Comparison of ENCODE assay signal across 14 cellular contexts in the genomic region with DNA sequence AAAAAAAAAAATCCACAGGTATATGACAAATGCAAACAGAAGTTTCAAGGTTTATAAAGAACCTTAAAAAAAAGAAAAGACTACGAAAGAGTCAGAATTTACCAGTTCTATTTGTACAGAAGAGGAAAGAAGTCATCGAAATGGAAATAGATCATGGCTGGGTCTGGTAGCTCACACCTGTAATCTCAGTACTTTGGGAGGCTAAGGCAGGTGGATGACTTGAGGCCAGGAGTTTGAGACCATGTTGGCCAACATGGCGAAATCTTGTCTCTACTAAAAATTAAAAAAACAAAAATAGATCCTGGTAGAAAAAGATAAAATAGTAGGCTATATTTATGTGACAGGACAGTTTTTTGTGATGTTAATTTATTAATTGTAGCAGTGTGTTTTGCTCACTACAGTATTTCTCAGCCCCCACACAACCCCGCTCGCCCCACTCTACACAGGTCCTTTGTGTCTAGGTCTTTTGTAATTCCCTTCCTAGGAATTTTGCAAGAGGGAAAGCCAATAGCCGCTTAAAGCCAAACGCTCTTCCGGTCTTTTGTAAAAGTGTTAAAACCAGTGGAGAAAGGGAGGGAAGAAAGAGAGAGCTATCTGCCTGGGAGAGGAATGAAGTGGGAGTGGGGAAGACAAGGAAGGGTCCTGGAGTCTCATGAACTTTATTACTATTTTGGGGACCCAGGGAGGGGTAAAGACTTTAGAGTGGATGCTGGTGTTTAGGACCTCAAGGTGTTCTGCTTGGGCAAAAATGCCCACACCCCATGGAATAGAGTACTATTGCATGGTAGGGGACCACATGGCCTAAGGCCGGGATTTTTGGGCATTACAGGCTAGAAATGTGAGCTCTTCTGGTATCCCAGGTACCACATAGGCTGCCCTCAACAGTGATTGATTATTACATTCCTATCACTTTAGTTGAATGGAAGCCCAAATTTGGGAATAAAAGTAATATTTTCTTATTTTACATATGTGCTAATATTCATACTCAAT.
"Had no signal": no experiment of that assay in that cellular context is flagged by ENCODE, and none has a peak within 500 bp of the region (broad histone marks: within the 10 kb centered on the region; RNA-seq: fewer than 3 reads in every experiment).

No MANE protein-coding gene starts in this region.

- H3K27ac Mint-ChIP-seq: activated CD4-positive, alpha-beta memory T cell treated with anti-CD3 and anti-CD28 coated beads for 36 hours; activated CD4-positive, alpha-beta T cell treated with anti-CD3 and anti-CD28 coated beads for 36 hours; activated CD8-positive, alpha-beta memory T cell treated with anti-CD3 and anti-CD28 coated beads, Interleukin-2, amount 10 ng/mL, durations not matched to agents 7 days and 5 days; stimulated activated naive B cell treated with anti-CD40 and anti-IgM and Interleukin-4, amounts not matched to agents 10 μg/mL and 1 μg/mL and 100 μg/mL, for 72 hours; T-helper 1 cell treated with Interleukin-12 subunit alpha and Interleukin-12 subunit beta and Interleukin-4 antibody, amounts not matched to agents 30 μg/mL and 1 μg/mL, for 36 hours had no signal

- H3K9me3 ChIP-seq: neutrophil, thyroid gland had no signal

- H3K4me3 ChIP-seq: cardiac muscle cell, hepatocyte, lung, thyroid gland had no signal

- DNase-seq: activated CD8-positive, alpha-beta memory T cell treated with anti-CD3 and anti-CD28 coated beads, Interleukin-2, amount 10 ng/mL, durations not matched to agents 7 days and 5 days; activated effector memory CD4-positive, alpha-beta T cell treated with Interleukin-2 at 50 U/mL for 16 hours; activated T-cell treated with anti-CD3 and anti-CD28 coated beads, Interleukin-2, amount 50 U/mL, for 1 hour; naive B cell; stimulated activated naive B cell treated with anti-CD40 and anti-IgM and Interleukin-4, amounts not matched to agents 10 μg/mL and 1 μg/mL and 100 μg/mL, for 72 hours; thyroid gland had no signal

- H3K27me3 Mint-ChIP-seq: activated CD4-positive, alpha-beta memory T cell treated with anti-CD3 and anti-CD28 coated beads for 36 hours; activated CD4-positive, alpha-beta T cell treated with anti-CD3 and anti-CD28 coated beads for 36 hours had no signal

- H3K36me3 Mint-ChIP-seq: activated CD4-positive, alpha-beta memory T cell treated with anti-CD3 and anti-CD28 coated beads for 36 hours; activated CD8-positive, alpha-beta memory T cell treated with anti-CD3 and anti-CD28 coated beads, Interleukin-2, amount 10 ng/mL, durations not matched to agents 7 days and 5 days; stimulated activated naive B cell treated with anti-CD40 and anti-IgM and Interleukin-4, amounts not matched to agents 10 μg/mL and 1 μg/mL and 100 μg/mL, for 72 hours had no signal

- H3K36me3 ChIP-seq: cardiac muscle cell, neutrophil, thyroid gland had no signal

- H3K27ac ChIP-seq: cardiac muscle cell, hepatocyte, neutrophil, thyroid gland, VCaP had no signal

- ATAC-seq: activated CD8-positive, alpha-beta memory T cell treated with anti-CD3 and anti-CD28 coated beads, Interleukin-2, amount 10 ng/mL, durations not matched to agents 7 days and 5 days; stimulated activated naive B cell treated with anti-CD40 and anti-IgM and Interleukin-4, amounts not matched to agents 10 μg/mL and 1 μg/mL and 100 μg/mL, for 72 hours had no signal

- H3K4me1 Mint-ChIP-seq: naive B cell had no signal

- H3K4me3 Mint-ChIP-seq: activated CD4-positive, alpha-beta memory T cell treated with anti-CD3 and anti-CD28 coated beads for 36 hours; activated CD4-positive, alpha-beta T cell treated with anti-CD3 and anti-CD28 coated beads for 36 hours; activated CD8-positive, alpha-beta memory T cell treated with anti-CD3 and anti-CD28 coated beads, Interleukin-2, amount 10 ng/mL, durations not matched to agents 7 days and 5 days; naive B cell; stimulated activated naive B cell treated with anti-CD40 and anti-IgM and Interleukin-4, amounts not matched to agents 10 μg/mL and 1 μg/mL and 100 μg/mL, for 72 hours; T-helper 1 cell treated with Interleukin-12 subunit alpha and Interleukin-12 subunit beta and Interleukin-4 antibody, amounts not matched to agents 30 μg/mL and 1 μg/mL, for 36 hours had no signal

- H3K27me3 ChIP-seq: cardiac muscle cell, hepatocyte, neutrophil, thyroid gland had no signal

- H3K4me1 ChIP-seq: thyroid gland had no signal

- H3K9me3 Mint-ChIP-seq: activated CD4-positive, alpha-beta memory T cell treated with anti-CD3 and anti-CD28 coated beads for 36 hours; T-helper 1 cell treated with Interleukin-12 subunit alpha and Interleukin-12 subunit beta and Interleukin-4 antibody, amounts not matched to agents 30 μg/mL and 1 μg/mL, for 36 hours had no signal
